Comparison of ENCODE assay signal across 1 cellular context in the genomic region with DNA sequence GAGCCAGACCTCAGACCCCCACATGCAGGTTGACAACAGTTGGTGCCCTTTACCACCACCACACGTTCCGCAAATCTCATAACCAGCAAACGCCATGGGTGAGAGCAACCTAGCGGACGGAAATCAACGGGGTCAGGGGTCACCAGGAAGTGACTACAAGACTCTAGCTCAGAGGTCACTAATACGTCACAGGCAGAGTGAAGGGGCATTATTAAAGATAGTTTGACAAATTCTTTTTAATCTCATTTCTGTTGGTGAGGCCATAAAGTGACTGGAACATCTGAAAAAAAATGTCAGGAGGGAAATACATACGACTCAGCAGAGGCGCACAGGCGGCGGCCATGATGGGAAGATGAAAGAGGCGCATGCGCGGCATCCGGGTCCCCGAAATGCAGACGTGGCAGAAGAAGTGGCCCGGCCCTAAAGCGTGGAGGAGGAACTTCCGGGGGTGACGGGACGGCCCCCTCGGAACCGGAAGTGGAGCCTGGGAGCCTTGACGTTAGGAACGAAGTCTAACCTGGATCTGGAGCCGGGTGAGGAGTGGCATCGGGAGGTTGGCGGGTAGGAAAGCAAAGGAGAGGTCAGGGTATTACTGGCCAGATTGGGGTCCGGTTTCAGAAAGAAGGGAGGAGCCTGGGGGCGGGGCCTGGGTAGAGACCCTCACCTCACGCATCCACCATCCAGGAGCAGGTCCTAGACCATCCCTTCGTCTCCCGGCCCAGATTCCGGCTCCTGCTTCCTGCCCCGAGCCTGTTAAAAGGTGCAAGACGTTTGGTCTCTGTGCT.
A peak's percentile ranks its signal among the peaks of the same experiment; 100 is the strongest.
TF ChIP-seq lines count a peak whose summit lies in the region.

A gene with protein sequence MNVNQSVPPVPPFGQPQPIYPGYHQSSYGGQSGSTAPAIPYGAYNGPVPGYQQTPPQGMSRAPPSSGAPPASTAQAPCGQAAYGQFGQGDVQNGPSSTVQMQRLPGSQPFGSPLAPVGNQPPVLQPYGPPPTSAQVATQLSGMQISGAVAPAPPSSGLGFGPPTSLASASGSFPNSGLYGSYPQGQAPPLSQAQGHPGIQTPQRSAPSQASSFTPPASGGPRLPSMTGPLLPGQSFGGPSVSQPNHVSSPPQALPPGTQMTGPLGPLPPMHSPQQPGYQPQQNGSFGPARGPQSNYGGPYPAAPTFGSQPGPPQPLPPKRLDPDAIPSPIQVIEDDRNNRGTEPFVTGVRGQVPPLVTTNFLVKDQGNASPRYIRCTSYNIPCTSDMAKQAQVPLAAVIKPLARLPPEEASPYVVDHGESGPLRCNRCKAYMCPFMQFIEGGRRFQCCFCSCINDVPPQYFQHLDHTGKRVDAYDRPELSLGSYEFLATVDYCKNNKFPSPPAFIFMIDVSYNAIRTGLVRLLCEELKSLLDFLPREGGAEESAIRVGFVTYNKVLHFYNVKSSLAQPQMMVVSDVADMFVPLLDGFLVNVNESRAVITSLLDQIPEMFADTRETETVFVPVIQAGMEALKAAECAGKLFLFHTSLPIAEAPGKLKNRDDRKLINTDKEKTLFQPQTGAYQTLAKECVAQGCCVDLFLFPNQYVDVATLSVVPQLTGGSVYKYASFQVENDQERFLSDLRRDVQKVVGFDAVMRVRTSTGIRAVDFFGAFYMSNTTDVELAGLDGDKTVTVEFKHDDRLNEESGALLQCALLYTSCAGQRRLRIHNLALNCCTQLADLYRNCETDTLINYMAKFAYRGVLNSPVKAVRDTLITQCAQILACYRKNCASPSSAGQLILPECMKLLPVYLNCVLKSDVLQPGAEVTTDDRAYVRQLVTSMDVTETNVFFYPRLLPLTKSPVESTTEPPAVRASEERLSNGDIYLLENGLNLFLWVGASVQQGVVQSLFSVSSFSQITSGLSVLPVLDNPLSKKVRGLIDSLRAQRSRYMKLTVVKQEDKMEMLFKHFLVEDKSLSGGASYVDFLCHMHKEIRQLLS (plus strand): TSS at position 468 of the 785 bp plus-strand sequence. CDS start 2,461 bp downstream, outside the sequence.

TF ChIP-seq in HEK293, 187 proteins besides CTCF, POLR2A, EP300 and RAD21 (continued from another document and continues in another):
- TF ChIP-seq ZNF530 (tag by site-specific recombination; IDR thresholded peaks at IDR 0.05; ENCODE audit: low read depth) (no peak), ZNF292 (tag by site-specific recombination; IDR thresholded peaks at IDR 0.05; ENCODE audit: borderline replicate concordance, low read depth) (no peak), ZBTB21 (tag by site-specific recombination; IDR thresholded peaks at IDR 0.05) (peak; percentile 99), ZNF223 (tag by site-specific recombination; IDR thresholded peaks at IDR 0.05) (no peak), GLIS1 (tag by site-specific recombination; IDR thresholded peaks at IDR 0.05) (peak; percentile 60), ZNF404 (tag by site-specific recombination; IDR thresholded peaks at IDR 0.05) (no peak), ZNF239 (tag by site-specific recombination; IDR thresholded peaks at IDR 0.05) (no peak), MYNN (tag by site-specific recombination; IDR thresholded peaks at IDR 0.05; ENCODE audit: borderline replicate concordance) (no peak), KLF8 (tag by site-specific recombination; IDR thresholded peaks at IDR 0.05) (peak; percentile 74), ZNF830 (tag by site-specific recombination; IDR thresholded peaks at IDR 0.05; ENCODE audit: low read depth) (no peak), BCL11B (tag by site-specific recombination; IDR thresholded peaks at IDR 0.05; ENCODE audit: low read depth) (peak; percentile 77), ZNF664 (tag by site-specific recombination; IDR thresholded peaks at IDR 0.05) (0 out of 2 replicates have a peak, but pooled peaks have one; percentile 5), RBAK (tag by site-specific recombination; IDR thresholded peaks at IDR 0.05) (no peak), ZNF610 (tag by site-specific recombination; IDR thresholded peaks at IDR 0.05; ENCODE audit: borderline replicate concordance) (0 out of 2 replicates have a peak, but pooled peaks have one; percentile 43), ZNF175 (tag by site-specific recombination; IDR thresholded peaks at IDR 0.05) (no peak), SETDB1 (IDR thresholded peaks at IDR 0.05; ENCODE audit: insufficient read length, low read length) (no peak), ZXDB (tag by site-specific recombination; IDR thresholded peaks at IDR 0.05) (peak; percentile 97), ZNF350 (tag by site-specific recombination; IDR thresholded peaks at IDR 0.05) (no peak), ZNF2 (tag by site-specific recombination; IDR thresholded peaks at IDR 0.05) (peak; percentile 82), ZNF670 (tag by site-specific recombination; IDR thresholded peaks at IDR 0.05; ENCODE audit: low read depth) (no peak), ZNF837 (tag by site-specific recombination; IDR thresholded peaks at IDR 0.05) (no peak), ZNF354C (tag by site-specific recombination; IDR thresholded peaks at IDR 0.05; ENCODE audit: borderline replicate concordance, low read depth) (no peak), ZNF561 (tag by site-specific recombination; IDR thresholded peaks at IDR 0.05; ENCODE audit: borderline replicate concordance) (0 out of 2 replicates have a peak, but pooled peaks have one; percentile 67), SP3 (tag by site-specific recombination; IDR thresholded peaks at IDR 0.05) (peak; percentile 95), ZNF394 (tag by site-specific recombination; IDR thresholded peaks at IDR 0.05; ENCODE audit: borderline replicate concordance) (peak; percentile 72; the same call in 1 of the 2 replicates), ZNF37A (tag by site-specific recombination; IDR thresholded peaks at IDR 0.05) (no peak), SP7 (tag by site-specific recombination; IDR thresholded peaks at IDR 0.05) (peak; percentile 74), ZBTB20 (tag by site-specific recombination; IDR thresholded peaks at IDR 0.05) (peak; percentile 23; the same call in 1 of the 2 replicates), KLF7 (tag by site-specific recombination; IDR thresholded peaks at IDR 0.05; ENCODE audit: borderline replicate concordance) (no peak), ZBTB17 (tag by site-specific recombination; IDR thresholded peaks at IDR 0.05) (peak; percentile 82; the same call in 1 of the 2 replicates)
- TF ChIP-seq, protein P1, sequence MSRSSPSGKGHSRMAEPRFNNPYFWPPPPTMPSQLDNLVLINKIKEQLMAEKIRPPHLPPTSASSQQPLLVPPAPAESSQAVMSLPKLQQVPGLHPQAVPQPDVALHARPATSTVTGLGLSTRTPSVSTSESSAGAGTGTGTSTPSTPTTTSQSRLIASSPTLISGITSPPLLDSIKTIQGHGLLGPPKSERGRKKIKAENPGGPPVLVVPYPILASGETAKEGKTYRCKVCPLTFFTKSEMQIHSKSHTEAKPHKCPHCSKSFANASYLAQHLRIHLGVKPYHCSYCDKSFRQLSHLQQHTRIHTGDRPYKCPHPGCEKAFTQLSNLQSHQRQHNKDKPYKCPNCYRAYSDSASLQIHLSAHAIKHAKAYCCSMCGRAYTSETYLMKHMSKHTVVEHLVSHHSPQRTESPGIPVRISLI (tag by site-specific recombination; IDR thresholded peaks at IDR 0.05): peak; percentile 80; the same call in 1 of the 2 replicates
- TF ChIP-seq, protein P2, sequence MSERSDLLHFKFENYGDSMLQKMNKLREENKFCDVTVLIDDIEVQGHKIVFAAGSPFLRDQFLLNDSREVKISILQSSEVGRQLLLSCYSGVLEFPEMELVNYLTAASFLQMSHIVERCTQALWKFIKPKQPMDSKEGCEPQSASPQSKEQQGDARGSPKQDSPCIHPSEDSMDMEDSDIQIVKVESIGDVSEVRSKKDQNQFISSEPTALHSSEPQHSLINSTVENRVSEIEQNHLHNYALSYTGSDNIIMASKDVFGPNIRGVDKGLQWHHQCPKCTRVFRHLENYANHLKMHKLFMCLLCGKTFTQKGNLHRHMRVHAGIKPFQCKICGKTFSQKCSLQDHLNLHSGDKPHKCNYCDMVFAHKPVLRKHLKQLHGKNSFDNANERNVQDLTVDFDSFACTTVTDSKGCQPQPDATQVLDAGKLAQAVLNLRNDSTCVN (tag by site-specific recombination; optimal IDR thresholded peaks at IDR 0.05): peak; percentile 28
- TF ChIP-seq, protein P3, sequence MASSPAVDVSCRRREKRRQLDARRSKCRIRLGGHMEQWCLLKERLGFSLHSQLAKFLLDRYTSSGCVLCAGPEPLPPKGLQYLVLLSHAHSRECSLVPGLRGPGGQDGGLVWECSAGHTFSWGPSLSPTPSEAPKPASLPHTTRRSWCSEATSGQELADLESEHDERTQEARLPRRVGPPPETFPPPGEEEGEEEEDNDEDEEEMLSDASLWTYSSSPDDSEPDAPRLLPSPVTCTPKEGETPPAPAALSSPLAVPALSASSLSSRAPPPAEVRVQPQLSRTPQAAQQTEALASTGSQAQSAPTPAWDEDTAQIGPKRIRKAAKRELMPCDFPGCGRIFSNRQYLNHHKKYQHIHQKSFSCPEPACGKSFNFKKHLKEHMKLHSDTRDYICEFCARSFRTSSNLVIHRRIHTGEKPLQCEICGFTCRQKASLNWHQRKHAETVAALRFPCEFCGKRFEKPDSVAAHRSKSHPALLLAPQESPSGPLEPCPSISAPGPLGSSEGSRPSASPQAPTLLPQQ (tag by site-specific recombination; IDR thresholded peaks at IDR 0.05): peak; percentile 44
- TF ChIP-seq, protein P4, sequence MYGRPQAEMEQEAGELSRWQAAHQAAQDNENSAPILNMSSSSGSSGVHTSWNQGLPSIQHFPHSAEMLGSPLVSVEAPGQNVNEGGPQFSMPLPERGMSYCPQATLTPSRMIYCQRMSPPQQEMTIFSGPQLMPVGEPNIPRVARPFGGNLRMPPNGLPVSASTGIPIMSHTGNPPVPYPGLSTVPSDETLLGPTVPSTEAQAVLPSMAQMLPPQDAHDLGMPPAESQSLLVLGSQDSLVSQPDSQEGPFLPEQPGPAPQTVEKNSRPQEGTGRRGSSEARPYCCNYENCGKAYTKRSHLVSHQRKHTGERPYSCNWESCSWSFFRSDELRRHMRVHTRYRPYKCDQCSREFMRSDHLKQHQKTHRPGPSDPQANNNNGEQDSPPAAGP (tag by site-specific recombination; IDR thresholded peaks at IDR 0.05): peak; percentile 70
- TF ChIP-seq, protein P5, sequence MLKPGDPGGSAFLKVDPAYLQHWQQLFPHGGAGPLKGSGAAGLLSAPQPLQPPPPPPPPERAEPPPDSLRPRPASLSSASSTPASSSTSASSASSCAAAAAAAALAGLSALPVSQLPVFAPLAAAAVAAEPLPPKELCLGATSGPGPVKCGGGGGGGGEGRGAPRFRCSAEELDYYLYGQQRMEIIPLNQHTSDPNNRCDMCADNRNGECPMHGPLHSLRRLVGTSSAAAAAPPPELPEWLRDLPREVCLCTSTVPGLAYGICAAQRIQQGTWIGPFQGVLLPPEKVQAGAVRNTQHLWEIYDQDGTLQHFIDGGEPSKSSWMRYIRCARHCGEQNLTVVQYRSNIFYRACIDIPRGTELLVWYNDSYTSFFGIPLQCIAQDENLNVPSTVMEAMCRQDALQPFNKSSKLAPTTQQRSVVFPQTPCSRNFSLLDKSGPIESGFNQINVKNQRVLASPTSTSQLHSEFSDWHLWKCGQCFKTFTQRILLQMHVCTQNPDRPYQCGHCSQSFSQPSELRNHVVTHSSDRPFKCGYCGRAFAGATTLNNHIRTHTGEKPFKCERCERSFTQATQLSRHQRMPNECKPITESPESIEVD (tag by site-specific recombination; IDR thresholded peaks at IDR 0.05): no peak
- TF ChIP-seq, protein P6, sequence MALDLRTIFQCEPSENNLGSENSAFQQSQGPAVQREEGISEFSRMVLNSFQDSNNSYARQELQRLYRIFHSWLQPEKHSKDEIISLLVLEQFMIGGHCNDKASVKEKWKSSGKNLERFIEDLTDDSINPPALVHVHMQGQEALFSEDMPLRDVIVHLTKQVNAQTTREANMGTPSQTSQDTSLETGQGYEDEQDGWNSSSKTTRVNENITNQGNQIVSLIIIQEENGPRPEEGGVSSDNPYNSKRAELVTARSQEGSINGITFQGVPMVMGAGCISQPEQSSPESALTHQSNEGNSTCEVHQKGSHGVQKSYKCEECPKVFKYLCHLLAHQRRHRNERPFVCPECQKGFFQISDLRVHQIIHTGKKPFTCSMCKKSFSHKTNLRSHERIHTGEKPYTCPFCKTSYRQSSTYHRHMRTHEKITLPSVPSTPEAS (tag by site-specific recombination; IDR thresholded peaks at IDR 0.05): peak; percentile 29; the same call in 1 of the 2 replicates
- TF ChIP-seq, protein P7, sequence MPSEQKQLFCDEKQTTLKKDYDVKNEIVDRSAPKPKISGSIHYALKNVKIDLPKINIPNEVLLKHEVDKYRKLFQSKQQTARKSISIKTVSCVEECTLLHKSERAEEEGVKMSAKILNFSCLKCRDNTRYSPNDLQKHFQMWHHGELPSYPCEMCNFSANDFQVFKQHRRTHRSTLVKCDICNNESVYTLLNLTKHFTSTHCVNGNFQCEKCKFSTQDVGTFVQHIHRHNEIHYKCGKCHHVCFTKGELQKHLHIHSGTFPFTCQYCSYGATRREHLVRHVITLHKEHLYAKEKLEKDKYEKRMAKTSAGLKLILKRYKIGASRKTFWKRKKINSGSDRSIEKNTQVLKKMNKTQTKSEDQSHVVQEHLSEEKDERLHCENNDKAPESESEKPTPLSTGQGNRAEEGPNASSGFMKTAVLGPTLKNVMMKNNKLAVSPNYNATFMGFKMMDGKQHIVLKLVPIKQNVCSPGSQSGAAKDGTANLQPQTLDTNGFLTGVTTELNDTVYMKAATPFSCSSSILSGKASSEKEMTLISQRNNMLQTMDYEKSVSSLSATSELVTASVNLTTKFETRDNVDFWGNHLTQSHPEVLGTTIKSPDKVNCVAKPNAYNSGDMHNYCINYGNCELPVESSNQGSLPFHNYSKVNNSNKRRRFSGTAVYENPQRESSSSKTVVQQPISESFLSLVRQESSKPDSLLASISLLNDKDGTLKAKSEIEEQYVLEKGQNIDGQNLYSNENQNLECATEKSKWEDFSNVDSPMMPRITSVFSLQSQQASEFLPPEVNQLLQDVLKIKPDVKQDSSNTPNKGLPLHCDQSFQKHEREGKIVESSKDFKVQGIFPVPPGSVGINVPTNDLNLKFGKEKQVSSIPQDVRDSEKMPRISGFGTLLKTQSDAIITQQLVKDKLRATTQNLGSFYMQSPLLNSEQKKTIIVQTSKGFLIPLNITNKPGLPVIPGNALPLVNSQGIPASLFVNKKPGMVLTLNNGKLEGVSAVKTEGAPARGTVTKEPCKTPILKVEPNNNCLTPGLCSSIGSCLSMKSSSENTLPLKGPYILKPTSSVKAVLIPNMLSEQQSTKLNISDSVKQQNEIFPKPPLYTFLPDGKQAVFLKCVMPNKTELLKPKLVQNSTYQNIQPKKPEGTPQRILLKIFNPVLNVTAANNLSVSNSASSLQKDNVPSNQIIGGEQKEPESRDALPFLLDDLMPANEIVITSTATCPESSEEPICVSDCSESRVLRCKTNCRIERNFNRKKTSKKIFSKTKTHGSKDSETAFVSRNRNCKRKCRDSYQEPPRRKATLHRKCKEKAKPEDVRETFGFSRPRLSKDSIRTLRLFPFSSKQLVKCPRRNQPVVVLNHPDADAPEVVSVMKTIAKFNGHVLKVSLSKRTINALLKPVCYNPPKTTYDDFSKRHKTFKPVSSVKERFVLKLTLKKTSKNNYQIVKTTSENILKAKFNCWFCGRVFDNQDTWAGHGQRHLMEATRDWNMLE (tag by site-specific recombination; conservative IDR thresholded peaks at IDR 0.05; ENCODE audit: low read depth): peak; percentile 98
- TF ChIP-seq, protein P8, sequence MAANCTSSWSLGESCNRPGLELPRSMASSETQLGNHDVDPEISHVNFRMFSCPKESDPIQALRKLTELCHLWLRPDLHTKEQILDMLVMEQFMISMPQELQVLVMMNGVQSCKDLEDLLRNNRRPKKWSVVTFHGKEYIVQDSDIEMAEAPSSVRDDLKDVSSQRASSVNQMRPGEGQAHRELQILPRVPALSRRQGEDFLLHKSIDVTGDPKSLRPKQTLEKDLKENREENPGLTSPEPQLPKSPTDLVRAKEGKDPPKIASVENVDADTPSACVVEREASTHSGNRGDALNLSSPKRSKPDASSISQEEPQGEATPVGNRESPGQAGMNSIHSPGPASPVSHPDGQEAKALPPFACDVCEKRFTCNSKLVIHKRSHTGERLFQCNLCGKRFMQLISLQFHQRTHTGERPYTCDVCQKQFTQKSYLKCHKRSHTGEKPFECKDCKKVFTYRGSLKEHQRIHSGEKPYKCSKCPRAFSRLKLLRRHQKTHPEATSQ (tag by site-specific recombination; IDR thresholded peaks at IDR 0.05): no peak
